Comparison of ENCODE assay signal across 11 cellular contexts in the genomic region with DNA sequence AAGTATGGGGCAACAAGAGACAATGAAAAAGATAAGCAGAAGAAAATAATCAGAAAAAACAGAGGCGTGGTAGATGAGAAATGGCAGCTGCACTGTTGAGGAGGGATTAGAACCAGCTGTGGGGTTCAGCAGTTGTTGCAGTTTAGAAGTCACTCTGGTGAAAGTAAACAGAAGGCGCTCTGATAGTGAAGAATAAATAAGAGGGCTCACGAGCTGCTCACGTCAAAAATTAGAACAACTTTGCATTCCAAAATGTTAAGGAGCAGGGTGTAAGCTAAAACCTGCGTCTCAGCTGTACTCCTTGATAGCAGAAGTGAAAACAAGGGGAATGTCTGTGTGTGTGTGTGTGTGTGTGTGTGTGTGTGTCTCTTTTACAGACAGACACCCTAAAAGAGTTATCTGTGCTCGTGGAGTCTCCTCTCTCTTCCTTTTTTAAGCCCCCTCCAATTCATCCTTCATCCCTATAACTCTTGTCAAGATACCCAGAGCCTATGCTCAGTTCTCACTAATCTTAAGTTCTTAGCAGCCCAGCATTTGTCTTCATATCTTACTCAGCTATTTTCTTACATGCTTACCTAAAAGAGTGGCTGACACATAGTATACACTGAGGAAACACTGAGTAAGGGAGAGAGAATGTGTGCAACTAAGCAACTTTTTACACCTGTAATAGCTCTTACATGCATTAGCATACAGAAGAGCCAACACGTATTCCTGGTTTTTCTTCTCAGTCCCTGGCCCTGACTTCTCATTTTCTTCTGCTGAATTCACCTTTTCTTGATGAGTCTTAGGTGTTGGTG. TPM values are rescaled to one million over a fixed set of nuclear protein-coding genes. Genes with fewer than 3 reads are reported as not detected.
DNase-seq lines count a peak whose midpoint lies in the region; ATAC-seq and TF ChIP-seq lines count a peak whose summit lies in the region.
"Had no signal": no experiment of that assay in that cellular context is flagged by ENCODE, and none has a peak within 500 bp of the region (broad histone marks: within the 10 kb centered on the region; RNA-seq: fewer than 3 reads in every experiment).

No MANE protein-coding gene starts in this region.

- CTCF ChIA-PET in HEK293T (lab: Yijun Ruan, JAX): interaction anchor here (0.7 kb wide), 1 partner anchor 85 kb away, joined by 3 read pairs; no protein-coding TSS in a partner anchor

- POLR2A ChIA-PET in HEK293T (lab: Yijun Ruan, JAX): interaction anchor here (1.6 kb wide), 1 partner anchor 9 kb away, joined by 9 read pairs; a partner anchor contains a TSS

- H3K4me1 Mint-ChIP-seq in HFFc6 (ENCODE audit: low read depth): peaks cover 39% of the 10 kb centered on the region
- H3K4me1 Mint-ChIP-seq in activated T-helper 17 cell treated with anti-CD3 and anti-CD28 coated beads, Interleukin-2, amount 50 U/mL, for 72 hours: peaks cover 26% of the 10 kb centered on the region
- peaks cover 35 to 49% (median 39%) of the 10 kb centered on the region in 3 donors for H3K4me1 Mint-ChIP-seq in naive B cell

- TF ChIP-seq CTCF in HFFc6 (IDR thresholded peaks at IDR 0.05): no peak

- H3K27me3 ChIP-seq in right cardiac atrium (ENCODE audit: control insufficient read depth, insufficient read depth): no peaks in the 10 kb centered on the region

- peaks cover 8% of the 10 kb centered on the region for H3K4me1 ChIP-seq in right cardiac atrium (ENCODE audit: control insufficient read depth, insufficient read depth, low read length)

- no peak overlapping the region for H3K27ac ChIP-seq in right cardiac atrium (ENCODE audit: low read length)
- H3K27ac ChIP-seq: KMS-11 had no signal

- 64% methylated on average over 7 of the region's 7 CpGs for WGBS in right cardiac atrium

- H3K36me3 Mint-ChIP-seq in HFFc6 (ENCODE audit: low read depth) (peaks cover 24% of the 10 kb centered on the region), naive B cell (peaks cover 0 to 8% of the 10 kb centered on the region in 2 donors)
- peaks cover 69% of the 10 kb centered on the region for H3K36me3 Mint-ChIP-seq in activated T-helper 17 cell treated with anti-CD3 and anti-CD28 coated beads, Interleukin-2, amount 50 U/mL, for 72 hours (ENCODE audit: low read depth)

- ATAC-seq in GM18498 (IDR thresholded peaks at IDR 0.05; ENCODE audit: unreplicated experiment) (peak; percentile 43), naive B cell (ENCODE audit: low read depth in 2 of 2) (peak; percentile 69 to 72), right cardiac atrium (no peak)
- ATAC-seq in activated T-helper 17 cell treated with anti-CD3 and anti-CD28 coated beads, Interleukin-2, amount 50 U/mL, for 72 hours (replicated peaks): peak; percentile 60
- ATAC-seq: left colon had no signal

- H3K27me3 Mint-ChIP-seq in HFFc6 (ENCODE audit: insufficient read depth): no peaks in the 10 kb centered on the region
- no peaks in the 10 kb centered on the region for H3K27me3 Mint-ChIP-seq in activated T-helper 17 cell treated with anti-CD3 and anti-CD28 coated beads, Interleukin-2, amount 50 U/mL, for 72 hours
- H3K27me3 Mint-ChIP-seq in naive B cell: no peaks in the 10 kb centered on the region

- H3K4me3 ChIP-seq in right cardiac atrium (ENCODE audit: low read length): no peak overlapping the region

- H3K9me3 Mint-ChIP-seq in HFFc6 (no peaks in the 10 kb centered on the region), naive B cell (no peaks in the 10 kb centered on the region)
- no peaks in the 10 kb centered on the region for H3K9me3 Mint-ChIP-seq in activated T-helper 17 cell treated with anti-CD3 and anti-CD28 coated beads, Interleukin-2, amount 50 U/mL, for 72 hours

- no peaks in the 10 kb centered on the region for H3K9me3 ChIP-seq in right cardiac atrium (ENCODE audit: control insufficient read depth, low read length)

- peak overlapping the region; percentile 92 for H3K27ac Mint-ChIP-seq in HFFc6
- H3K27ac Mint-ChIP-seq in activated T-helper 17 cell treated with anti-CD3 and anti-CD28 coated beads, Interleukin-2, amount 50 U/mL, for 72 hours: peak overlapping the region; percentile 0
- H3K27ac Mint-ChIP-seq in naive B cell: peak overlapping the region; percentile 5 to 88 (median 58)

- H3K4me3 Mint-ChIP-seq in HFFc6 (peak overlapping the region; percentile 28), naive B cell (peak overlapping the region in 3 of 8 donors; percentile 7 to 26 (median 23))
- H3K4me3 Mint-ChIP-seq in activated T-helper 17 cell treated with anti-CD3 and anti-CD28 coated beads, Interleukin-2, amount 50 U/mL, for 72 hours: no peak overlapping the region

- intact Hi-C loops in right cardiac atrium (cut with DNase I): no loop called here

- DNase-seq in HFFc6 (no peak), naive B cell (peak; percentile 43), HEK293T (ENCODE audit: extremely low spot score) (no peak), inferior parietal cortex (ENCODE audit: extremely low spot score) (no peak), right cardiac atrium (no peak), SIG-M5 treated with dmso at 0.1 percent for 504 hours (lab: John Stamatoyannopoulos, UW; ENCODE audit: unreplicated experiment) (no peak)
- DNase-seq: left colon, NCI-H69 had no signal

TF ChIP-seq in HEK293T, 16 proteins besides CTCF, POLR2A, EP300 and RAD21:
- no peak for TF ChIP-seq TARDBP (IDR thresholded peaks at IDR 0.05)
- no peak for TF ChIP-seq FOXM1 (IDR thresholded peaks at IDR 0.05; ENCODE audit: borderline replicate concordance)
- TF ChIP-seq ARNT (IDR thresholded peaks at IDR 0.05): no peak
- no peak for TF ChIP-seq SP1 (IDR thresholded peaks at IDR 0.05)
- no peak for TF ChIP-seq ZNF384 (IDR thresholded peaks at IDR 0.05)
- TF ChIP-seq, protein P1, sequence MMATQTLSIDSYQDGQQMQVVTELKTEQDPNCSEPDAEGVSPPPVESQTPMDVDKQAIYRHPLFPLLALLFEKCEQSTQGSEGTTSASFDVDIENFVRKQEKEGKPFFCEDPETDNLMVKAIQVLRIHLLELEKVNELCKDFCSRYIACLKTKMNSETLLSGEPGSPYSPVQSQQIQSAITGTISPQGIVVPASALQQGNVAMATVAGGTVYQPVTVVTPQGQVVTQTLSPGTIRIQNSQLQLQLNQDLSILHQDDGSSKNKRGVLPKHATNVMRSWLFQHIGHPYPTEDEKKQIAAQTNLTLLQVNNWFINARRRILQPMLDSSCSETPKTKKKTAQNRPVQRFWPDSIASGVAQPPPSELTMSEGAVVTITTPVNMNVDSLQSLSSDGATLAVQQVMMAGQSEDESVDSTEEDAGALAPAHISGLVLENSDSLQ (IDR thresholded peaks at IDR 0.05): no peak
- no peak for TF ChIP-seq L3MBTL2 (conservative IDR thresholded peaks at IDR 0.05)

RNA-seq across cellular contexts. Expression of a gene that starts 8.9 kb away (rescaled TPM):
- 10 to 100 TPM; 30.1 to 44.5 (median 38.6) TPM for total RNA-seq in HFFc6 (2021; fragmentation: NEBNext Ultra II Directional; extraction: Animal tissue kit (Norgen Biotek cat#: 25700))
- total RNA-seq in activated T-helper 17 cell treated with anti-CD3 and anti-CD28 coated beads, Interleukin-2, amount 50 U/mL, for 72 hours: 10 to 100 TPM; 58.3 to 77.4 TPM
- 100 to 1,000 TPM in 1 of 6 donors, 10 to 100 TPM in 5; 59.8 to 106 (median 74.2) TPM for polyA plus RNA-seq in naive B cell (ENCODE audit: low read depth in 6 of 6)
- 10 to 100 TPM; 32.8 to 42.8 (median 36.4) TPM for total RNA-seq in right cardiac atrium
- polyA plus RNA-seq in right cardiac atrium: 23.4 TPM

RNA-seq across cellular contexts. Expression of a gene that starts 55.8 kb away (rescaled TPM):
- 100 to 1,000 TPM in 4 of 6 experiments, 10 to 100 TPM in 2; 89.7 to 106 (median 101) TPM for total RNA-seq in HFFc6 (2021; fragmentation: NEBNext Ultra II Directional; extraction: Animal tissue kit (Norgen Biotek cat#: 25700))
- 100 to 1,000 TPM in 1 of 2 donors, 10 to 100 TPM in 1; 95.2 to 157 TPM for total RNA-seq in activated T-helper 17 cell treated with anti-CD3 and anti-CD28 coated beads, Interleukin-2, amount 50 U/mL, for 72 hours
- polyA plus RNA-seq in naive B cell (ENCODE audit: low read depth in 6 of 6) (100 to 1,000 TPM in 5 of 6 donors, 10 to 100 TPM in 1; 97.4 to 143 (median 122) TPM), right cardiac atrium (17.7 TPM)
- total RNA-seq in right cardiac atrium: 10 to 100 TPM; 40.1 to 45.8 (median 44.6) TPM

Comparison
In these comparisons a context has a peak if more than half of its experiments do, and no peak if none do; other contexts are left out.
1. ATAC-seq: peak in GM18498 (single experiment), activated T-helper 17 cell treated with anti-CD3 and anti-CD28 coated beads, Interleukin-2, amount 50 U/mL, for 72 hours (single experiment) and naive B cell (2 of 2); none in right cardiac atrium (0 of 2).
2. H3K27ac Mint-ChIP-seq: peak in every context shown above with its lines; median percentile 92 in HFFc6; 58 in naive B cell; 0 in activated T-helper 17 cell treated with anti-CD3 and anti-CD28 coated beads, Interleukin-2, amount 50 U/mL, for 72 hours.